8 cellular contexts compared by ENCODE assay signal in genomic region chr2:120261387-120262006, GRCh38. TPM values are rescaled to one million over a fixed set of nuclear protein-coding genes. Genes with fewer than 3 reads are reported as not detected.
DNase-seq lines count a peak whose midpoint lies in the region; ATAC-seq, FAIRE-seq and TF ChIP-seq lines count a peak whose summit lies in the region.
"Had no signal": no experiment of that assay in that cellular context is flagged by ENCODE, and none has a peak within 500 bp of the region (broad histone marks: within the 10 kb centered on the region; RNA-seq: fewer than 3 reads in every experiment).

No MANE protein-coding gene starts in this region.

- TF ChIP-seq CTCF in RWPE1 (conservative IDR thresholded peaks at IDR 0.05; ENCODE audit: low read depth) (no peak), kidney (IDR thresholded peaks at IDR 0.05; ENCODE audit: borderline replicate concordance, extremely low read depth, insufficient read depth) (no peak)

- H3K4me1 ChIP-seq in kidney (ENCODE audit: control insufficient read depth in 1 of 2, insufficient read depth in 1 of 2, low read depth in 1 of 2, low read length in 2 of 2), result peaks cover 11 to 25% of the 10 kb centered on the region in 2 donors

- ATAC-seq in HG02678 (IDR thresholded peaks at IDR 0.05; ENCODE audit: unreplicated experiment), result peak; percentile 89

- H3K9ac ChIP-seq in kidney (ENCODE audit: low read length in 2 of 2), result no peak overlapping the region

- H3K4me3 ChIP-seq in kidney (ENCODE audit: low read length in 2 of 2), result no peak overlapping the region

- FAIRE-seq in kidney (lab: Jason Lieb, UNC), result no peak

- no peaks in the 10 kb centered on the region for H3K36me3 ChIP-seq in kidney (ENCODE audit: control insufficient read depth in 1 of 2, insufficient read depth in 2 of 2, low read length in 2 of 2)

- POLR2A ChIA-PET in RWPE1 (lab: Yijun Ruan, JAX; ENCODE audit: low non-redundant PET), result no interaction called here

- CTCF ChIA-PET in RWPE1 (lab: Yijun Ruan, JAX), result interaction anchor here (1.2 kb wide), 1 partner anchor 52 kb away, joined by 3 read pairs; no protein-coding TSS in a partner anchor

- H3K9me3 ChIP-seq in kidney (ENCODE audit: control insufficient read depth in 1 of 2, low read length in 2 of 2), result no peaks in the 10 kb centered on the region

- H3K27ac ChIP-seq in RWPE1 (peak overlapping the region; percentile 79), kidney (ENCODE audit: low read depth in 2 of 2, low read length in 2 of 2) (no peak overlapping the region)

- intact Hi-C loops in posterior cingulate gyrus (cut with DNase I) (no loop called here), kidney (cut with DNase I) (no loop called here)

- DNase-seq in GM19240 (ENCODE audit: insufficient read length, low spot score) (peak; percentile 52), RWPE1 (ENCODE audit: low spot score) (no peak), posterior cingulate gyrus (no peak), Kasumi-1 (lab: John Stamatoyannopoulos, UW) (no peak), kidney (no peak)
- DNase-seq in stimulated activated CD4-positive, alpha-beta T cell treated with anti-CD3 and anti-CD28 coated beads, Interleukin-4, amount 100 ng/mL, for 24 hours, result peak; percentile 61
- DNase-seq: NCI-H2171 treated with DMSO at 0.1 percent for 48 hours had no signal

RNA-seq across cellular contexts. Expression of gene RALB, which starts 8.8 kb away (rescaled TPM):
- total RNA-seq in kidney, result 64.5 TPM
- 58.5 TPM for polyA plus RNA-seq in kidney (ENCODE audit: insufficient read depth, low read depth, low replicate concordance)

RNA-seq across cellular contexts. Expression of gene TMEM185B, which starts 38.3 kb away (rescaled TPM):
- 28.1 TPM for total RNA-seq in kidney
- 8.0 TPM for polyA plus RNA-seq in kidney (ENCODE audit: insufficient read depth, low read depth, low replicate concordance)

Comparison
In these comparisons a context has a peak if more than half of its experiments do, and no peak if none do; other contexts are left out.
1. DNase-seq: peak in GM19240 (single experiment) and stimulated activated CD4-positive, alpha-beta T cell treated with anti-CD3 and anti-CD28 coated beads, Interleukin-4, amount 100 ng/mL, for 24 hours (single experiment); none in RWPE1 (single experiment), posterior cingulate gyrus (0 of 10), Kasumi-1 (0 of 2) and kidney (single experiment).